8 cellular contexts compared by ENCODE assay signal in the genomic region with DNA sequence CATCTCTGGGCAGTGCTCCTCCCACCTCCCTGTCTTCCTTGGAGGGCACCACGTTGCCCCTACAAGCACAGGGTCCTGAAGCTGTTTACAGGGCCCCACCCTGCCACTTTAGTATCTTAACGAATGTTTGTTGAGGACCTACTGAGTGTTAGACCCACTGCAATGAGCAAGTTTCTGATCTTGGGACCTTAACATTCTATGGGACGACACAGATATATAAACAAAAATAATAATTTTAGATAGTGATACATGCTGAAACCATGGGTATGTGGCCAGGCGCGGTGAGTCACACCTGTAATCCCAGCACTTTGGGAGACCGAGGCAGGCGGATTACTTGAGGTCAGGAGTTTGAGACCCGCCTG. TPM values are rescaled to one million over a fixed set of nuclear protein-coding genes. Genes with fewer than 3 reads are reported as not detected.
DNase-seq lines count a peak whose midpoint lies in the region; ATAC-seq and TF ChIP-seq lines count a peak whose summit lies in the region.

No MANE protein-coding gene starts in this region.

- H3K79me2 ChIP-seq in H9 (ENCODE audit: insufficient read depth, low read length) = no peaks in the 10 kb centered on the region
- H3K79me2 ChIP-seq in hepatocyte = peaks cover 11% of the 10 kb centered on the region

- POLR2A ChIA-PET in WTC11 (lab: Charles Lee) = interaction anchor here (0.6 to 1.3 kb wide), 3 partner anchors 28 to 948 kb away, joined by 3 to 6 read pairs (median 4); a partner anchor contains a TSS

- H3K4me3 ChIP-seq in hepatocyte = peak overlapping the region; percentile 21
- peak overlapping the region; percentile 16 to 78 (median 58) for H3K4me3 ChIP-seq in spleen

- no peak overlapping the region for H2BK5ac ChIP-seq in H9 (ENCODE audit: insufficient read length, low read length)

- no peaks in the 10 kb centered on the region for H4K20me1 ChIP-seq in H9 (ENCODE audit: control insufficient read depth, insufficient read depth, insufficient read length)
- H4K20me1 ChIP-seq in hepatocyte (ENCODE audit: insufficient read depth, poor library complexity, severe bottlenecking) = no peaks in the 10 kb centered on the region

- H2BK15ac ChIP-seq in H9 (ENCODE audit: low read depth, low read length) = no peak overlapping the region

- H3K9ac ChIP-seq in H9 (ENCODE audit: extremely low read depth, insufficient read length, low read length) = peak overlapping the region; percentile 88

- H3K4me3 Mint-ChIP-seq in H9 (peak overlapping the region; percentile 81 to 84), WTC11 (peak overlapping the region; percentile 78)

- DNase-seq in H9 (no peak), WTC11 (ENCODE audit: low spot score) (no peak), hepatocyte (ENCODE audit: low spot score) (no peak), spleen (no peak), occipital lobe (lab: John Stamatoyannopoulos, UW) (no peak), NCI-H82 (lab: John Stamatoyannopoulos, UW) (no peak), cortex of kidney (lab: John Stamatoyannopoulos, UW) (no peak)

- no peak overlapping the region for H3T11ph ChIP-seq in H9 (ENCODE audit: low read length)

- CTCF ChIA-PET in WTC11 (lab: Charles Lee) = interaction anchor here (0.6 to 1.8 kb wide), 8 partner anchors 31 to 261 kb away, joined by 3 to 7 read pairs (median 3); no protein-coding TSS in a partner anchor

- H3K9me3 ChIP-seq in H9 (ENCODE audit: control insufficient read depth, low read depth, low read length) (no peaks in the 10 kb centered on the region), hepatocyte (ENCODE audit: low read depth) (no peaks in the 10 kb centered on the region), spleen (no peaks in the 10 kb centered on the region)

- H2AFZ ChIP-seq in H9 (ENCODE audit: low read length) (no peak overlapping the region), hepatocyte (peak overlapping the region; percentile 80)

- H3K36me3 ChIP-seq in hepatocyte (replicated peaks; ENCODE audit: insufficient read depth, low read depth) (no peaks in the 10 kb centered on the region), spleen (peaks cover 0 to 23% (median 3%) of the 10 kb centered on the region in 6 donors)

- H2BK12ac ChIP-seq in H9 (ENCODE audit: insufficient read length, low read depth, low read length) = no peak overlapping the region

- no peak overlapping the region for H2AK5ac ChIP-seq in H9 (ENCODE audit: insufficient read length, low read length)

- H3K27me3 Mint-ChIP-seq in H9 (ENCODE audit: low read depth) (peaks cover 41% of the 10 kb centered on the region), WTC11 (ENCODE audit: low read depth) (peaks cover 41% of the 10 kb centered on the region)

- no peak for TF ChIP-seq POLR2A in spleen (IDR thresholded peaks at IDR 0.05)

- WGBS in H9 (ENCODE audit: extremely low coverage, insufficient read length, low lambda C conversion rate) = no CpG with 5 or more reads among the region's 8 CpGs
- 66% methylated on average over 8 of the region's 8 CpGs for WGBS in hepatocyte (ENCODE audit: low lambda C conversion rate, missing lambda C conversion rate)
- 67 to 72% (median 71%) methylated on average over 8 of the region's 8 CpGs for WGBS in spleen, 5 donors

- no peak overlapping the region for H2BK20ac ChIP-seq in H9 (ENCODE audit: low read depth, low read length, poor library complexity, severe bottlenecking)

- peaks cover 9% of the 10 kb centered on the region for H3K23me2 ChIP-seq in H9 (ENCODE audit: insufficient read length, low read depth, low read length, poor library complexity, severe bottlenecking)

- peaks cover 0 to 3% of the 10 kb centered on the region in 2 experiments; a peak in 1 of 5 replicates for H3K9me3 Mint-ChIP-seq in H9
- H3K9me3 Mint-ChIP-seq in WTC11 = no peaks in the 10 kb centered on the region

- H3K4me1 ChIP-seq in H9 (ENCODE audit: insufficient read depth, low read length) = no peaks in the 10 kb centered on the region
- H3K4me1 ChIP-seq in hepatocyte (ENCODE audit: insufficient read depth) = peaks cover 15% of the 10 kb centered on the region
- peaks cover 25 to 54% (median 45%) of the 10 kb centered on the region in 6 donors for H3K4me1 ChIP-seq in spleen

- no peak overlapping the region for H4K91ac ChIP-seq in H9 (ENCODE audit: insufficient read length, low read depth, low read length)

- H4K5ac ChIP-seq in H9 (ENCODE audit: insufficient read length, low read depth, low read length) = peak overlapping the region; percentile 3

- H3K9me2 ChIP-seq in hepatocyte (replicated peaks; ENCODE audit: insufficient read depth) = no peaks in the 10 kb centered on the region

- peaks cover 28 to 37% of the 10 kb centered on the region in 2 experiments for H3K4me1 Mint-ChIP-seq in H9
- H3K4me1 Mint-ChIP-seq in WTC11 = peaks cover 28% of the 10 kb centered on the region

- H3K27ac ChIP-seq in H9 (ENCODE audit: insufficient read length, low read depth, low read length) (peak overlapping the region; percentile 83), hepatocyte (peak overlapping the region; percentile 74), spleen (peak overlapping the region; percentile 87 to 97 (median 94))

- no peak overlapping the region for H3K23ac ChIP-seq in H9 (ENCODE audit: insufficient read length, low read depth, low read length)

- peak overlapping the region; percentile 86; the same call in 1 of the 2 replicates for H3K14ac ChIP-seq in H9 (ENCODE audit: insufficient read depth, low read length)

- H3K27ac Mint-ChIP-seq in H9 (peak overlapping the region; percentile 85 to 97 (median 90)), WTC11 (peak overlapping the region; percentile 99)

- peaks cover 8 to 28% (median 27%) of the 10 kb centered on the region in 3 experiments for H3K36me3 Mint-ChIP-seq in H9 (ENCODE audit: insufficient read depth in 1 of 3, low read depth in 3 of 3)
- H3K36me3 Mint-ChIP-seq in WTC11 = peaks cover 14% of the 10 kb centered on the region

- H3K56ac ChIP-seq in H9 (ENCODE audit: insufficient read length, low read depth, low read length) = no peak overlapping the region

- no peak overlapping the region for H2BK120ac ChIP-seq in H9 (ENCODE audit: low read depth, low read length, poor library complexity, severe bottlenecking)

- ATAC-seq in WTC11 (no peak), HG03432 (IDR thresholded peaks at IDR 0.05; ENCODE audit: unreplicated experiment) (no peak)

- intact Hi-C loops in spleen (cut with DNase I; ENCODE audit: low total_unique reads) = no loop called here

- H4K8ac ChIP-seq in H9 (replicated peaks; ENCODE audit: insufficient read length, low read depth, low read length) = no peak overlapping the region

- no peaks in the 10 kb centered on the region for H3K79me1 ChIP-seq in H9 (ENCODE audit: insufficient read depth, low read depth, low read length, poor library complexity, severe bottlenecking)

- no peak for TF ChIP-seq CTCF in H9 (conservative IDR thresholded peaks at IDR 0.05)
- no peak for TF ChIP-seq CTCF in WTC11 (IDR thresholded peaks at IDR 0.05)
- no peak for TF ChIP-seq CTCF in hepatocyte (IDR thresholded peaks at IDR 0.05; ENCODE audit: poor library complexity)
- TF ChIP-seq CTCF in spleen (IDR thresholded peaks at IDR 0.05 in 8 of 11, conservative IDR thresholded peaks at IDR 0.05 in 3 of 11) = no peak

- H3K27me3 ChIP-seq in H9 (ENCODE audit: insufficient read depth, low read length) (no peaks in the 10 kb centered on the region; the same call in 1 of the 2 replicates), hepatocyte (no peaks in the 10 kb centered on the region), spleen (replicated peaks in 1 of 7) (peaks cover 0 to 4% (median 0%) of the 10 kb centered on the region in 7 donors)

- no peak overlapping the region for H3K4ac ChIP-seq in H9 (ENCODE audit: low read depth, low read length)

- peak overlapping the region; percentile 96 for H3K18ac ChIP-seq in H9 (ENCODE audit: insufficient read length, low read depth, low read length)

- H3K4me2 ChIP-seq in H9 (ENCODE audit: insufficient read depth, insufficient read length, low read length) (peak overlapping the region; percentile 91), hepatocyte (peak overlapping the region; percentile 84)

TF ChIP-seq in WTC11, 78 proteins besides CTCF, POLR2A, EP300 and RAD21 (continues in another document):
- TF ChIP-seq GABPB1 (CRISPR knock-in tag; IDR thresholded peaks at IDR 0.05) (no peak), RELA (CRISPR knock-in tag; IDR thresholded peaks at IDR 0.05; ENCODE audit: borderline replicate concordance) (no peak), NFATC4 (CRISPR knock-in tag; IDR thresholded peaks at IDR 0.05) (no peak)

RNA-seq across cellular contexts. Expression of a gene that starts 10.1 kb away (rescaled TPM):
- 40.8 and 41.0 TPM in 2 replicates for total RNA-seq in H9 (2021)
- total RNA-seq in WTC11 (2021) = 65.3 to 67.8 TPM (median 66.6 TPM) in 3 replicates
- total RNA-seq in hepatocyte = 8.1 and 8.8 TPM in 2 replicates
- 26.0 and 27.1 TPM in 2 replicates for polyA plus RNA-seq in hepatocyte
- total RNA-seq in spleen = 10 to 100 TPM in 6 of 7 donors, 1 to 10 TPM in 1; 9.9 to 19.3 (median 15.6) TPM
- polyA plus RNA-seq in spleen = 10 to 100 TPM in 1 of 3 donors, 1 to 10 TPM in 2; 6.5 to 13.2 (median 9.4) TPM
- 3.7 TPM for total RNA-seq in occipital lobe

RNA-seq across cellular contexts. Expression of a gene that starts 17.0 kb away (rescaled TPM):
- total RNA-seq in H9 (2021) (52.5 and 54.0 TPM in 2 replicates), WTC11 (2021) (50.0 to 58.8 TPM (median 52.2 TPM) in 3 replicates), hepatocyte (45.0 and 45.7 TPM in 2 replicates), spleen (10 to 100 TPM; 46.5 to 52.4 (median 49.8) TPM), occipital lobe (19.5 TPM)
- polyA plus RNA-seq in hepatocyte (114 and 131 TPM in 2 replicates), spleen (10 to 100 TPM; 51.8 to 59.9 (median 53.2) TPM)

RNA-seq across cellular contexts. Expression of a gene that starts 28.2 kb away (rescaled TPM):
- 77.5 and 81.5 TPM in 2 replicates for total RNA-seq in H9 (2021)
- 68.2 to 74.9 TPM (median 74.4 TPM) in 3 replicates for total RNA-seq in WTC11 (2021)
- 18.6 and 26.1 TPM in 2 replicates for total RNA-seq in hepatocyte
- polyA plus RNA-seq in hepatocyte = 48.7 and 53.8 TPM in 2 replicates
- 10 to 100 TPM; 61.0 to 89.9 (median 71.8) TPM for total RNA-seq in spleen
- polyA plus RNA-seq in spleen = 10 to 100 TPM; 38.6 to 82.0 (median 77.4) TPM
- 26.5 TPM for total RNA-seq in occipital lobe

RNA-seq across cellular contexts. Expression of a gene that starts 32.1 kb away (rescaled TPM):
- 4.7 and 5.4 TPM in 2 replicates for total RNA-seq in H9 (2021)
- total RNA-seq in WTC11 (2021) = 5.9 to 7.3 TPM (median 6.3 TPM) in 3 replicates
- total RNA-seq in hepatocyte = 1.5 and 4.3 TPM in 2 replicates
- 5.6 and 8.2 TPM in 2 replicates for polyA plus RNA-seq in hepatocyte
- total RNA-seq in spleen = 1 to 10 TPM in 6 of 7 donors, under 1 TPM in 1; 0.65 to 3.3 (median 1.9) TPM
- 1 to 10 TPM in 2 of 3 donors, under 1 TPM in 1; 0.89 to 1.6 (median 1.4) TPM for polyA plus RNA-seq in spleen
- 15.6 TPM for total RNA-seq in occipital lobe

RNA-seq across cellular contexts. Expression of a gene that starts 36.6 kb away (rescaled TPM):
- total RNA-seq in H9 (2021) (43.6 and 45.0 TPM in 2 replicates), WTC11 (2021) (57.5 to 62.8 TPM (median 60.4 TPM) in 3 replicates), hepatocyte (42.1 and 49.4 TPM in 2 replicates), spleen (10 to 100 TPM; 28.2 to 40.9 (median 33.2) TPM), occipital lobe (15.3 TPM)
- polyA plus RNA-seq in hepatocyte (78.2 and 82.0 TPM in 2 replicates), spleen (10 to 100 TPM; 43.7 to 48.4 (median 44.5) TPM)
